In genomic region chr3:50600841-50601591, GRCh38 we compare ENCODE assay signal across 7 cellular contexts. TPM values are rescaled to one million over a fixed set of nuclear protein-coding genes. Genes with fewer than 3 reads are reported as not detected.
DNase-seq lines count a peak whose midpoint lies in the region; ATAC-seq and TF ChIP-seq lines count a peak whose summit lies in the region.

No MANE protein-coding gene starts in this region.

- H3K4me1 Mint-ChIP-seq in activated naive CD4-positive, alpha-beta T cell treated with anti-CD3 and anti-CD28 coated beads, Interleukin-2, amount 10 ng/mL, durations not matched to agents 7 days and 5 days, result peaks cover 86% of the 10 kb centered on the region
- H3K4me1 Mint-ChIP-seq in progenitor cell of endocrine pancreas (ENCODE audit: low read depth) (peaks cover 31% of the 10 kb centered on the region), type B pancreatic cell (ENCODE audit: unreplicated experiment) (peaks cover 22% of the 10 kb centered on the region)

- peak overlapping the region; percentile 97 for H2BK5ac ChIP-seq in IMR-90 (ENCODE audit: low read depth, low read length, poor library complexity, severe bottlenecking)

- no CpG with 5 or more reads among the region's 14 CpGs for WGBS in IMR-90 (ENCODE audit: extremely low coverage in 2 of 2, insufficient read length in 1 of 2), 2 experiments

- H3K4ac ChIP-seq in IMR-90 (ENCODE audit: low read depth, low read length), result peak overlapping the region; percentile 99

- peak overlapping the region; percentile 99 for H3K27ac Mint-ChIP-seq in activated naive CD4-positive, alpha-beta T cell treated with anti-CD3 and anti-CD28 coated beads, Interleukin-2, amount 10 ng/mL, durations not matched to agents 7 days and 5 days
- H3K27ac Mint-ChIP-seq in progenitor cell of endocrine pancreas (peak overlapping the region; percentile 99), type B pancreatic cell (peak overlapping the region; percentile 71)

- peaks cover 71% of the 10 kb centered on the region for H3K36me3 Mint-ChIP-seq in activated naive CD4-positive, alpha-beta T cell treated with anti-CD3 and anti-CD28 coated beads, Interleukin-2, amount 10 ng/mL, durations not matched to agents 7 days and 5 days
- peaks cover 3% of the 10 kb centered on the region for H3K36me3 Mint-ChIP-seq in progenitor cell of endocrine pancreas (ENCODE audit: insufficient read depth)
- no peaks in the 10 kb centered on the region for H3K36me3 Mint-ChIP-seq in type B pancreatic cell

- peak overlapping the region; percentile 98 for H3K14ac ChIP-seq in IMR-90 (replicated peaks; ENCODE audit: low read depth, low read length)

- H4K91ac ChIP-seq in IMR-90 (ENCODE audit: insufficient read depth, low read depth, low read length), result peak overlapping the region; percentile 99

- H3K27ac ChIP-seq in IMR-90 (ENCODE audit: insufficient read depth, low read length) (peak overlapping the region; percentile 97), SJSA1 (peak overlapping the region; percentile 72)

- BruUV-seq in IMR-90 (replicated peaks; lab: Mats Ljungman, UMichigan), result no TSS peak

- CTCF ChIA-PET in IMR-90 (lab: Yijun Ruan, JAX), result interaction anchor here (1.2 to 1.5 kb wide), 3 partner anchors 11 to 15 kb away, joined by 3 to 9 read pairs (median 5); partner anchors contain the start of gene CISH
- CTCF ChIA-PET in activated naive CD4-positive, alpha-beta T cell treated with anti-CD3 and anti-CD28 coated beads, Interleukin-2, amount 10 ng/mL, durations not matched to agents 7 days and 5 days (lab: Charles Lee), result interaction anchor here (1.0 to 25.1 kb wide), 5 partner anchors 11 to 27 kb away, joined by 3 to 753 read pairs (median 34); partner anchors contain the start of genes C3orf18, CISH and HEMK1

- no peaks in the 10 kb centered on the region for H3K9me3 ChIP-seq in IMR-90 (ENCODE audit: control insufficient read depth, insufficient read depth, low read length)
- H3K9me3 ChIP-seq in SJSA1 (replicated peaks), result no peaks in the 10 kb centered on the region

- dilution Hi-C loops in IMR-90 (cut with HindIII; ENCODE audit: low sequenced_read_pairs, unreplicated experiment), result no loop called here

- peak overlapping the region; percentile 74 for H3K4me2 ChIP-seq in IMR-90 (ENCODE audit: low read depth, low read length)

- H3K36me3 ChIP-seq in IMR-90 (ENCODE audit: control insufficient read depth, insufficient read depth, low read length) (peaks cover 12% of the 10 kb centered on the region; the same call in 1 of the 2 replicates), SJSA1 (no peaks in the 10 kb centered on the region)

- H2AK5ac ChIP-seq in IMR-90 (ENCODE audit: low read depth, low read length), result peak overlapping the region; percentile 99

- H3K4me1 ChIP-seq in IMR-90 (ENCODE audit: control insufficient read depth, insufficient read depth, low read length) (peaks cover 22% of the 10 kb centered on the region), SJSA1 (replicated peaks) (peaks cover 19% of the 10 kb centered on the region)

- peak overlapping the region; percentile 98 for H3K18ac ChIP-seq in IMR-90 (ENCODE audit: low read depth, low read length)

- H2BK120ac ChIP-seq in IMR-90 (ENCODE audit: low read depth, low read length), result peak overlapping the region; percentile 95

- H3K9me1 ChIP-seq in IMR-90 (ENCODE audit: insufficient read depth, low read length), result peaks cover 24% of the 10 kb centered on the region

- peak overlapping the region; percentile 92 for H3K56ac ChIP-seq in IMR-90 (ENCODE audit: extremely low read depth, insufficient read depth, low read length)

- H3K4me3 Mint-ChIP-seq in activated naive CD4-positive, alpha-beta T cell treated with anti-CD3 and anti-CD28 coated beads, Interleukin-2, amount 10 ng/mL, durations not matched to agents 7 days and 5 days, result peak overlapping the region; percentile 98
- no peak overlapping the region for H3K4me3 Mint-ChIP-seq in progenitor cell of endocrine pancreas (ENCODE audit: low read depth)
- no peak overlapping the region for H3K4me3 Mint-ChIP-seq in type B pancreatic cell

- no peak for TF ChIP-seq POLR2A in IMR-90 (IDR thresholded peaks at IDR 0.05; ENCODE audit: low read depth, low read length)

- intact Hi-C loops in IMR-90 (cut with micrococcal nuclease), result loop anchor here (1.0 kb wide), 1 partner anchor 29 kb away; no protein-coding TSS in a partner anchor

- no peak for TF ChIP-seq RAD21 in IMR-90 (IDR thresholded peaks at IDR 0.05; ENCODE audit: low read length)

- peak; percentile 77 for ATAC-seq in GM19025 (IDR thresholded peaks at IDR 0.05; ENCODE audit: low read depth, unreplicated experiment)
- peak; percentile 73 for ATAC-seq in IMR-90 (ENCODE audit: low read depth)

- H2BK15ac ChIP-seq in IMR-90 (ENCODE audit: low read depth, low read length), result peak overlapping the region; percentile 97; the same call in 2 of the 3 replicates

- peaks cover 5% of the 10 kb centered on the region for H3K27me3 Mint-ChIP-seq in activated naive CD4-positive, alpha-beta T cell treated with anti-CD3 and anti-CD28 coated beads, Interleukin-2, amount 10 ng/mL, durations not matched to agents 7 days and 5 days
- H3K27me3 Mint-ChIP-seq in progenitor cell of endocrine pancreas (no peaks in the 10 kb centered on the region), type B pancreatic cell (no peaks in the 10 kb centered on the region)

- H3K27me3 ChIP-seq in IMR-90 (ENCODE audit: control insufficient read depth, insufficient read depth, low read length) (no peaks in the 10 kb centered on the region), SJSA1 (replicated peaks) (no peaks in the 10 kb centered on the region)

- H3K4me3 ChIP-seq in IMR-90 (ENCODE audit: insufficient read depth, low read depth, low read length) (no peak overlapping the region), SJSA1 (no peak overlapping the region)

- H3K23ac ChIP-seq in IMR-90 (ENCODE audit: low read depth, low read length), result peak overlapping the region; percentile 95

- no peaks in the 10 kb centered on the region for H4K20me1 ChIP-seq in IMR-90 (ENCODE audit: insufficient read depth, low read length)

- peak; percentile 95 for DNase-seq in IMR-90
- peak; percentile 62 to 70 for DNase-seq in SJSA1 (ENCODE audit: low read depth in 1 of 2, low spot score in 2 of 2)
- peak; percentile 89 for DNase-seq in activated naive CD4-positive, alpha-beta T cell treated with anti-CD3 and anti-CD28 coated beads, Interleukin-2, amount 10 ng/mL, durations not matched to agents 7 days and 5 days
- DNase-seq in germinal center (ENCODE audit: low spot score), result peak; percentile 28
- peak; percentile 63 for DNase-seq in progenitor cell of endocrine pancreas (ENCODE audit: low spot score, unreplicated experiment)
- DNase-seq in type B pancreatic cell (ENCODE audit: extremely low spot score, unreplicated experiment), result no peak

- TF ChIP-seq CTCF in IMR-90 (conservative IDR thresholded peaks at IDR 0.05; ENCODE audit: low read depth, low read length) (no peak), progenitor cell of endocrine pancreas (IDR thresholded peaks at IDR 0.05; ENCODE audit: unreplicated experiment) (no peak), type B pancreatic cell (conservative IDR thresholded peaks at IDR 0.05) (no peak)

- H2BK20ac ChIP-seq in IMR-90 (ENCODE audit: low read depth, low read length), result peak overlapping the region; percentile 77

- peak overlapping the region; percentile 99 for H2AK9ac ChIP-seq in IMR-90 (replicated peaks; ENCODE audit: low read depth, low read length, poor library complexity)

- peak overlapping the region; percentile 95 to 99 for H4K8ac ChIP-seq in IMR-90 (ENCODE audit: low read depth in 2 of 2, low read length in 2 of 2)

- peaks cover 0 to 4% of the 10 kb centered on the region in 2 experiments; a peak in 1 of 4 replicates for H3K79me1 ChIP-seq in IMR-90 (ENCODE audit: low read depth in 1 of 2, low read length in 2 of 2)

- POLR2A ChIA-PET in IMR-90 (lab: Charles Lee; ENCODE audit: unreplicated experiment), result interaction anchor here (1.2 kb wide), 1 partner anchor 11 kb away, joined by 5 read pairs; the partner anchor contains the start of gene CISH

- H3K9ac ChIP-seq in IMR-90 (ENCODE audit: low read depth, low read length), result peak overlapping the region; percentile 78

- peak overlapping the region; percentile 99 for H4K5ac ChIP-seq in IMR-90 (ENCODE audit: low read depth, low read length)

- no peaks in the 10 kb centered on the region for H3K9me3 Mint-ChIP-seq in activated naive CD4-positive, alpha-beta T cell treated with anti-CD3 and anti-CD28 coated beads, Interleukin-2, amount 10 ng/mL, durations not matched to agents 7 days and 5 days
- H3K9me3 Mint-ChIP-seq in progenitor cell of endocrine pancreas (ENCODE audit: low read depth) (no peaks in the 10 kb centered on the region), type B pancreatic cell (no peaks in the 10 kb centered on the region)

- in situ Hi-C loops in IMR-90 (cut with MboI; ENCODE audit: low sequenced_read_pairs), result loop anchor here (25.0 kb wide), 1 partner anchor 1086 kb away; no protein-coding TSS in a partner anchor

- peak overlapping the region; percentile 95 for H2AFZ ChIP-seq in IMR-90 (replicated peaks; ENCODE audit: low read length, poor library complexity)

RNA-seq across cellular contexts. Expression of gene CISH, which starts 10.6 kb away (rescaled TPM):
- total RNA-seq in IMR-90 (2012; rRNA removed) (0.83 and 0.90 TPM in 2 replicates), progenitor cell of endocrine pancreas (4.9 and 5.2 TPM in 2 replicates), type B pancreatic cell (ENCODE audit: low replicate concordance) (4.1 and 7.0 TPM in 2 replicates)
- 4.0 and 4.6 TPM in 2 replicates for polyA plus RNA-seq in IMR-90 (2012; rRNA removed)
- polyA plus RNA-seq in IMR-90 (2012; cell fraction: cytosol; rRNA removed), result 2.3 and 5.7 TPM in 2 replicates
- polyA plus RNA-seq in IMR-90 (2012; cell fraction: nucleus; rRNA removed; ENCODE audit: low replicate concordance), result 3.0 and 6.5 TPM in 2 replicates
- 0.92 TPM in 1 of 2 replicates, not detected in the other for total RNA-seq in SJSA1 (2014; rRNA removed; shearing (Covaris generic))

RNA-seq across cellular contexts. Expression of gene MAPKAPK3, which starts 15.9 kb away (rescaled TPM):
- total RNA-seq in IMR-90 (2012; rRNA removed), result 48.3 and 57.2 TPM in 2 replicates
- 38.3 and 43.8 TPM in 2 replicates for polyA plus RNA-seq in IMR-90 (2012; rRNA removed)
- polyA plus RNA-seq in IMR-90 (2012; cell fraction: cytosol; rRNA removed), result 29.7 and 33.1 TPM in 2 replicates
- 23.5 and 28.3 TPM in 2 replicates for polyA plus RNA-seq in IMR-90 (2012; cell fraction: nucleus; rRNA removed; ENCODE audit: low replicate concordance)
- 7.3 and 17.4 TPM in 2 replicates for total RNA-seq in SJSA1 (2014; rRNA removed; shearing (Covaris generic))
- total RNA-seq in progenitor cell of endocrine pancreas, result 40.8 and 42.6 TPM in 2 replicates
- 40.3 and 47.0 TPM in 2 replicates for total RNA-seq in type B pancreatic cell (ENCODE audit: low replicate concordance)

RNA-seq across cellular contexts. Expression of gene HEMK1, which starts 31.7 kb away (rescaled TPM):
- total RNA-seq in IMR-90 (2012; rRNA removed), result 12.5 and 17.2 TPM in 2 replicates
- polyA plus RNA-seq in IMR-90 (2012; rRNA removed), result 20.6 and 20.8 TPM in 2 replicates
- polyA plus RNA-seq in IMR-90 (2012; cell fraction: cytosol; rRNA removed), result 15.0 and 16.7 TPM in 2 replicates
- polyA plus RNA-seq in IMR-90 (2012; cell fraction: nucleus; rRNA removed; ENCODE audit: low replicate concordance), result 99.7 and 105 TPM in 2 replicates
- total RNA-seq in SJSA1 (2014; rRNA removed; shearing (Covaris generic)), result 7.3 and 9.3 TPM in 2 replicates
- total RNA-seq in progenitor cell of endocrine pancreas, result 23.0 and 23.7 TPM in 2 replicates
- 20.2 and 29.9 TPM in 2 replicates for total RNA-seq in type B pancreatic cell (ENCODE audit: low replicate concordance)

RNA-seq across cellular contexts. Expression of gene C3orf18, which starts 33.5 kb away (rescaled TPM):
- total RNA-seq in IMR-90 (2012; rRNA removed) (6.8 and 6.9 TPM in 2 replicates), progenitor cell of endocrine pancreas (12.0 and 12.5 TPM in 2 replicates), type B pancreatic cell (ENCODE audit: low replicate concordance) (1.9 and 11.9 TPM in 2 replicates)
- polyA plus RNA-seq in IMR-90 (2012; rRNA removed), result 10.6 and 10.9 TPM in 2 replicates
- 9.5 and 9.9 TPM in 2 replicates for polyA plus RNA-seq in IMR-90 (2012; cell fraction: cytosol; rRNA removed)
- 29.0 and 30.6 TPM in 2 replicates for polyA plus RNA-seq in IMR-90 (2012; cell fraction: nucleus; rRNA removed; ENCODE audit: low replicate concordance)
- 9.1 and 15.2 TPM in 2 replicates for total RNA-seq in SJSA1 (2014; rRNA removed; shearing (Covaris generic))
